Comparison of ENCODE assay signal across 10 cellular contexts in genomic region chr5:32916648-32917047, GRCh38.
DNase-seq lines count a peak whose midpoint lies in the region; ATAC-seq and TF ChIP-seq lines count a peak whose summit lies in the region.
"Had no signal": no experiment of that assay in that cellular context is flagged by ENCODE, and none has a peak within 500 bp of the region (broad histone marks: within the 10 kb centered on the region; RNA-seq: fewer than 3 reads in every experiment).

No MANE protein-coding gene starts in this region.

- TF ChIP-seq CTCF in AG09319 (IDR thresholded peaks at IDR 0.05; ENCODE audit: low read depth, low read length) (peak; percentile 70), HEK293 (tag by site-specific recombination; IDR thresholded peaks at IDR 0.05) (no peak), WERI-Rb-1 (IDR thresholded peaks at IDR 0.05; ENCODE audit: low read depth, low read length) (peak; percentile 46), kidney epithelial cell (IDR thresholded peaks at IDR 0.05; ENCODE audit: insufficient read depth, low read length, poor library complexity, severe bottlenecking) (peak; percentile 46)

- CTCF ChIA-PET in HEK293 (lab: Yijun Ruan, JAX): interaction anchor here (0.6 to 1.6 kb wide), 3 partner anchors 53 to 430 kb away, joined by 3 to 5 read pairs (median 4); no protein-coding TSS in a partner anchor

- H3K27ac ChIP-seq in HEK293 (ENCODE audit: extremely low read depth, low read depth, low read length) (no peak overlapping the region), WERI-Rb-1 (no peak overlapping the region)

- ATAC-seq in GM21528 (IDR thresholded peaks at IDR 0.05; ENCODE audit: low FRiP score, unreplicated experiment): no peak
- ATAC-seq in HG03280 (IDR thresholded peaks at IDR 0.05; ENCODE audit: unreplicated experiment): no peak
- ATAC-seq in HG03460 (IDR thresholded peaks at IDR 0.05; ENCODE audit: unreplicated experiment): no peak
- ATAC-seq: activated T-cell treated with anti-CD3 and anti-CD28 coated beads, Interleukin-2, amount 50 U/mL, for 72 hours had no signal

- H3K36me3 ChIP-seq in HEK293 (ENCODE audit: control insufficient read depth in 2 of 2, insufficient read depth in 1 of 2, low read length in 2 of 2) (no peaks in the 10 kb centered on the region), WERI-Rb-1 (no peaks in the 10 kb centered on the region), kidney epithelial cell (ENCODE audit: control insufficient read depth, insufficient read depth, low read length) (no peaks in the 10 kb centered on the region)

- H3K9me3 ChIP-seq in HEK293 (ENCODE audit: control insufficient read depth, insufficient read depth, low read depth, low read length): no peaks in the 10 kb centered on the region
- H3K9me3 ChIP-seq in WERI-Rb-1 (ENCODE audit: severe bottlenecking): no peaks in the 10 kb centered on the region

- DNase-seq in AG09319 (ENCODE audit: extremely low read depth, low read depth): peak; percentile 20
- DNase-seq in WERI-Rb-1: peak; percentile 14
- no peak for DNase-seq in kidney epithelial cell (ENCODE audit: low read depth)
- DNase-seq in activated CD4-positive, alpha-beta T cell treated with anti-CD3 and anti-CD28 coated beads for 1 hour: no peak
- DNase-seq: activated T-cell treated with anti-CD3 and anti-CD28 coated beads, Interleukin-2, amount 50 U/mL, for 72 hours; NCI-H1105 had no signal

- H3K27me3 ChIP-seq in WERI-Rb-1 (ENCODE audit: insufficient read depth, low read depth, severe bottlenecking) (peaks cover 38% of the 10 kb centered on the region), kidney epithelial cell (ENCODE audit: control insufficient read depth, insufficient read depth, low read length) (no peaks in the 10 kb centered on the region)

- no peaks in the 10 kb centered on the region for H3K4me1 ChIP-seq in HEK293 (ENCODE audit: control insufficient read depth, insufficient read depth, low read length)

- POLR2A ChIA-PET in HEK293 (lab: Yijun Ruan, JAX): no interaction called here

- no peak overlapping the region for H3K4me3 ChIP-seq in HEK293 (ENCODE audit: low read depth, low read length)
- H3K4me3 ChIP-seq in WERI-Rb-1 (ENCODE audit: low read depth, low read length): no peak overlapping the region
- H3K4me3 ChIP-seq in kidney epithelial cell (ENCODE audit: low read depth, low read length): no peak overlapping the region

TF ChIP-seq in HEK293, 187 proteins besides CTCF, POLR2A, EP300 and RAD21:
- TF ChIP-seq ZNF654 (tag by site-specific recombination; IDR thresholded peaks at IDR 0.05; ENCODE audit: low read depth) (peak; percentile 29; the same call in 1 of the 2 replicates), ZBTB48 (tag by site-specific recombination; IDR thresholded peaks at IDR 0.05) (peak; percentile 47; the same call in 1 of the 2 replicates), ZNF133 (tag by site-specific recombination; IDR thresholded peaks at IDR 0.05) (no peak), KLF17 (tag by site-specific recombination; IDR thresholded peaks at IDR 0.05) (no peak)

Comparison
In these comparisons a context has a peak if more than half of its experiments do, and no peak if none do; other contexts are left out.
1. DNase-seq: peak in AG09319 (single experiment) and WERI-Rb-1 (single experiment); none in kidney epithelial cell (single experiment) and activated CD4-positive, alpha-beta T cell treated with anti-CD3 and anti-CD28 coated beads for 1 hour (single experiment).